10 cellular contexts compared by ENCODE assay signal in the genomic region with DNA sequence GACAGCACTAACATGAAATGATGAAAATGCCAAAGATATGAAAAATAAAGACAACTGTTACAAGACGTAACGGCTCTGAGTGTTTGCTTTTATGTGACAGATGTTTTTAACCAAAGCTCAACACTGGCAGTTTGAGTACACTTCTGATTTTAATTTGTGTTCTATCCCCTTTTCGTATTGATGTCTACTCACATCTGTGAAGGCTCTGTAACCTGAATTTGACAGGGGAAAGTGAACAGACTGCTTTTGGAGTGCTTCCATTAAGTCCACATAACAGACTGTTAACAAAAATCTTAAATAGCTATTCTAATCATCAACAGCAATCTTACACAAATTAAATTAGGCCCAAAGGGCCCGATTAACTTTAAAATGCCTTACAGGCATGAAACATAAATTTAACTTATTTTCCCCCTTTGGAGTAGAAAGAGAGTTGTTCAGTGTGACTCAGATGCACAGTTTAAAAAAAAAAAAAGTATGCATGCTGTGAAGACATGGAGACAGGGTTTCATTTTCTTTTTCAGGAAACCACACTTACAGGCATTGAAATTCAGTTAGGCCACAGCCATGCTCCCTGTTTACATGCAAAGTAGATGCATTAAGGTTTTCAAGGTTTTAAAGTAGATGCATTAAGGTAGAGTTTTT. TPM values are rescaled to one million over a fixed set of nuclear protein-coding genes. Genes with fewer than 3 reads are reported as not detected.
DNase-seq lines count a peak whose midpoint lies in the region; ATAC-seq and TF ChIP-seq lines count a peak whose summit lies in the region.
"Had no signal": no experiment of that assay in that cellular context is flagged by ENCODE, and none has a peak within 500 bp of the region (broad histone marks: within the 10 kb centered on the region; RNA-seq: fewer than 3 reads in every experiment).

No MANE protein-coding gene starts in this region.

- ATAC-seq in GM18858 (IDR thresholded peaks at IDR 0.05; ENCODE audit: unreplicated experiment) (peak; percentile 72), HG02588 (IDR thresholded peaks at IDR 0.05; ENCODE audit: unreplicated experiment) (peak; percentile 85)

- 47 to 58% (median 53%) methylated on average over 4 of the region's 4 CpGs for WGBS in stomach, 5 donors

- no peaks in the 10 kb centered on the region for H3K27me3 ChIP-seq in stomach

- peak; percentile 93 for DNase-seq in MV-4-11 (lab: John Stamatoyannopoulos, UW)
- DNase-seq in central memory CD4-positive, alpha-beta T cell, result peak; percentile 66
- no peak for DNase-seq in stomach
- no peak for DNase-seq in stimulated activated CD4-positive, alpha-beta T cell treated with anti-CD3 and anti-CD28 coated beads, Interleukin-1b, Interleukin-23, amount 100 ng/mL, for 48 hours
- no peak for DNase-seq in NCI-H2029 (lab: John Stamatoyannopoulos, UW)
- no peak for DNase-seq in NCI-H1436 (lab: John Stamatoyannopoulos, UW)

- TF ChIP-seq CTCF in stomach (IDR thresholded peaks at IDR 0.05), result no peak

- no peak for TF ChIP-seq EP300 in stomach (IDR thresholded peaks at IDR 0.05)

- no peak for TF ChIP-seq POLR2A in stomach (IDR thresholded peaks at IDR 0.05)

- no peaks in the 10 kb centered on the region for H3K36me3 ChIP-seq in stomach

- H3K4me1 ChIP-seq in stomach, result peaks cover 0 to 9% (median 0%) of the 10 kb centered on the region in 4 donors

- peak overlapping the region in 3 of 5 donors; percentile 22 to 60 (median 28) for H3K27ac ChIP-seq in stomach
- H3K27ac ChIP-seq: VCaP had no signal

- H3K4me3 ChIP-seq in stomach, result no peak overlapping the region

- no peaks in the 10 kb centered on the region for H3K9me3 ChIP-seq in stomach

- intact Hi-C loops in stomach (cut with DNase I; ENCODE audit: low total_unique reads), result no loop called here

RNA-seq across cellular contexts. Expression of gene RNASEH2B, which starts 16.3 kb away (rescaled TPM):
- 100 to 1,000 TPM in 1 of 5 donors, 10 to 100 TPM in 4; 43.2 to 106 (median 55.4) TPM for total RNA-seq in stomach
- 10 to 100 TPM; 44.8 to 56.7 (median 47.3) TPM for polyA plus RNA-seq in stomach

RNA-seq across cellular contexts. Expression of gene DLEU7, which starts 49.8 kb away (rescaled TPM):
- not detected for total RNA-seq in stomach
- under 1 TPM in 1 of 3 donors, not detected in 2; 0.05 TPM for polyA plus RNA-seq in stomach
- total RNA-seq: pulmonary artery endothelial cell had no signal

Comparison
In these comparisons a context has a peak if more than half of its experiments do, and no peak if none do; other contexts are left out.
1. DNase-seq: peak in MV-4-11 (single experiment) and central memory CD4-positive, alpha-beta T cell (single experiment); none in stomach (single experiment), stimulated activated CD4-positive, alpha-beta T cell treated with anti-CD3 and anti-CD28 coated beads, Interleukin-1b, Interleukin-23, amount 100 ng/mL, for 48 hours (single experiment), NCI-H2029 (single experiment) and NCI-H1436 (single experiment).